In genomic region chr6:2505624-2506023, GRCh38 we compare ENCODE assay signal across 12 cellular contexts.
DNase-seq lines count a peak whose midpoint lies in the region; ATAC-seq and TF ChIP-seq lines count a peak whose summit lies in the region.
"Had no signal": no experiment of that assay in that cellular context is flagged by ENCODE, and none has a peak within 500 bp of the region (broad histone marks: within the 10 kb centered on the region; RNA-seq: fewer than 3 reads in every experiment).

No MANE protein-coding gene starts in this region.

- no peaks in the 10 kb centered on the region for H3K36me3 Mint-ChIP-seq in activated CD4-positive, alpha-beta T cell treated with anti-CD3 and anti-CD28 coated beads for 36 hours (ENCODE audit: low read depth)
- H3K36me3 Mint-ChIP-seq in activated CD4-positive, alpha-beta T cell treated with anti-CD3 and anti-CD28 coated beads, Interleukin-2, amount 10 ng/mL, durations not matched to agents 7 days and 5 days (ENCODE audit: low read depth) = no peaks in the 10 kb centered on the region
- no peaks in the 10 kb centered on the region for H3K36me3 Mint-ChIP-seq in neural crest cell (ENCODE audit: low read depth)
- peaks cover 5% of the 10 kb centered on the region for H3K36me3 Mint-ChIP-seq in effector memory CD8-positive, alpha-beta T cell (ENCODE audit: insufficient read depth)

- intact Hi-C loops in activated CD4-positive, alpha-beta T cell treated with anti-CD3 and anti-CD28 coated beads for 36 hours (cut with DNase I, micrococcal nuclease) = no loop called here

- POLR2A ChIA-PET in activated CD4-positive, alpha-beta T cell treated with anti-CD3 and anti-CD28 coated beads for 36 hours (lab: Charles Lee) = no interaction called here
- POLR2A ChIA-PET in activated CD4-positive, alpha-beta T cell treated with anti-CD3 and anti-CD28 coated beads, Interleukin-2, amount 10 ng/mL, durations not matched to agents 7 days and 5 days (lab: Charles Lee) = no interaction called here

- ATAC-seq in activated CD4-positive, alpha-beta T cell treated with anti-CD3 and anti-CD28 coated beads for 36 hours = no peak
- ATAC-seq in GM18907 (IDR thresholded peaks at IDR 0.05; ENCODE audit: unreplicated experiment) (no peak), GM21381 (IDR thresholded peaks at IDR 0.05; ENCODE audit: unreplicated experiment) (no peak)
- no peak for ATAC-seq in effector memory CD8-positive, alpha-beta T cell (replicated peaks)

- no peak overlapping the region for H3K4me3 Mint-ChIP-seq in activated CD4-positive, alpha-beta T cell treated with anti-CD3 and anti-CD28 coated beads for 36 hours
- H3K4me3 Mint-ChIP-seq in activated CD4-positive, alpha-beta T cell treated with anti-CD3 and anti-CD28 coated beads, Interleukin-2, amount 10 ng/mL, durations not matched to agents 7 days and 5 days = no peak overlapping the region
- no peak overlapping the region for H3K4me3 Mint-ChIP-seq in neural crest cell
- no peak overlapping the region for H3K4me3 Mint-ChIP-seq in effector memory CD8-positive, alpha-beta T cell

- peak; percentile 24 for DNase-seq in activated CD4-positive, alpha-beta T cell treated with anti-CD3 and anti-CD28 coated beads for 36 hours
- no peak for DNase-seq in activated CD4-positive, alpha-beta T cell treated with anti-CD3 and anti-CD28 coated beads, Interleukin-2, amount 10 ng/mL, durations not matched to agents 7 days and 5 days
- DNase-seq in HFF-Myc (ENCODE audit: extremely low read depth, low read depth) (no peak), astrocyte of the spinal cord (ENCODE audit: low read depth, low spot score) (no peak), neural crest cell (ENCODE audit: low read depth, low spot score) (peak; percentile 9)
- no peak for DNase-seq in effector memory CD8-positive, alpha-beta T cell
- DNase-seq: activated T-cell treated with anti-CD3 and anti-CD28 coated beads for 4 hours had no signal

- no peaks in the 10 kb centered on the region for H3K4me1 Mint-ChIP-seq in activated CD4-positive, alpha-beta T cell treated with anti-CD3 and anti-CD28 coated beads for 36 hours
- H3K4me1 Mint-ChIP-seq in activated CD4-positive, alpha-beta T cell treated with anti-CD3 and anti-CD28 coated beads, Interleukin-2, amount 10 ng/mL, durations not matched to agents 7 days and 5 days = no peaks in the 10 kb centered on the region
- no peaks in the 10 kb centered on the region for H3K4me1 Mint-ChIP-seq in neural crest cell
- no peaks in the 10 kb centered on the region for H3K4me1 Mint-ChIP-seq in effector memory CD8-positive, alpha-beta T cell (ENCODE audit: low read depth in 2 of 2)

- H3K9me3 Mint-ChIP-seq in activated CD4-positive, alpha-beta T cell treated with anti-CD3 and anti-CD28 coated beads for 36 hours (ENCODE audit: low read depth) = no peaks in the 10 kb centered on the region
- no peaks in the 10 kb centered on the region for H3K9me3 Mint-ChIP-seq in activated CD4-positive, alpha-beta T cell treated with anti-CD3 and anti-CD28 coated beads, Interleukin-2, amount 10 ng/mL, durations not matched to agents 7 days and 5 days
- peaks cover 3% of the 10 kb centered on the region for H3K9me3 Mint-ChIP-seq in neural crest cell
- no peaks in the 10 kb centered on the region for H3K9me3 Mint-ChIP-seq in effector memory CD8-positive, alpha-beta T cell

- no peak overlapping the region for H3K27ac Mint-ChIP-seq in activated CD4-positive, alpha-beta T cell treated with anti-CD3 and anti-CD28 coated beads for 36 hours
- no peak overlapping the region for H3K27ac Mint-ChIP-seq in activated CD4-positive, alpha-beta T cell treated with anti-CD3 and anti-CD28 coated beads, Interleukin-2, amount 10 ng/mL, durations not matched to agents 7 days and 5 days
- H3K27ac Mint-ChIP-seq in neural crest cell (ENCODE audit: unreplicated experiment) = no peak overlapping the region
- no peak overlapping the region for H3K27ac Mint-ChIP-seq in effector memory CD8-positive, alpha-beta T cell

- H3K4me3 ChIP-seq in HFF-Myc (replicated peaks; ENCODE audit: low read depth, low read length) = no peak overlapping the region
- no peak overlapping the region for H3K4me3 ChIP-seq in astrocyte of the spinal cord (ENCODE audit: low read depth, low read length)
- H3K4me3 ChIP-seq: BLaER1, lung, SJSA1 had no signal

- in situ Hi-C loops in astrocyte of the spinal cord (cut with HindIII; ENCODE audit: low sequenced_read_pairs) = no loop called here

- peak; percentile 55 for TF ChIP-seq CTCF in HFF-Myc (IDR thresholded peaks at IDR 0.05; ENCODE audit: low read depth, low read length, missing control alignments)
- TF ChIP-seq CTCF in astrocyte of the spinal cord (IDR thresholded peaks at IDR 0.05; ENCODE audit: low read depth, low read length) = peak; percentile 36
- TF ChIP-seq CTCF in neural crest cell (conservative IDR thresholded peaks at IDR 0.05) = peak; percentile 49

- peaks cover 39% of the 10 kb centered on the region for H3K27me3 Mint-ChIP-seq in activated CD4-positive, alpha-beta T cell treated with anti-CD3 and anti-CD28 coated beads for 36 hours
- peaks cover 39% of the 10 kb centered on the region for H3K27me3 Mint-ChIP-seq in activated CD4-positive, alpha-beta T cell treated with anti-CD3 and anti-CD28 coated beads, Interleukin-2, amount 10 ng/mL, durations not matched to agents 7 days and 5 days
- H3K27me3 Mint-ChIP-seq in neural crest cell (ENCODE audit: low read depth) = peaks cover 9% of the 10 kb centered on the region
- H3K27me3 Mint-ChIP-seq in effector memory CD8-positive, alpha-beta T cell = peaks cover 55 to 73% of the 10 kb centered on the region in 2 donors

- CTCF ChIA-PET in activated CD4-positive, alpha-beta T cell treated with anti-CD3 and anti-CD28 coated beads for 36 hours (lab: Charles Lee) = interaction anchor here (1.5 kb wide), 1 partner anchor 129 kb away, joined by 4 read pairs; no protein-coding TSS in a partner anchor
- CTCF ChIA-PET in activated CD4-positive, alpha-beta T cell treated with anti-CD3 and anti-CD28 coated beads, Interleukin-2, amount 10 ng/mL, durations not matched to agents 7 days and 5 days (lab: Charles Lee) = no interaction called here

Comparison
In these comparisons a context has a peak if more than half of its experiments do, and no peak if none do; other contexts are left out.
1. DNase-seq: peak in activated CD4-positive, alpha-beta T cell treated with anti-CD3 and anti-CD28 coated beads for 36 hours (single experiment) and neural crest cell (single experiment); none in activated CD4-positive, alpha-beta T cell treated with anti-CD3 and anti-CD28 coated beads, Interleukin-2, amount 10 ng/mL, durations not matched to agents 7 days and 5 days (single experiment), HFF-Myc (single experiment), astrocyte of the spinal cord (single experiment) and effector memory CD8-positive, alpha-beta T cell (0 of 3).
2. Peak in every context shown above with its lines, with median percentiles within 50 percentile points of each other: CTCF ChIP-seq.